ENCODE assay signal across 1 cellular context in genomic region chr17:57567278-57567677, GRCh38.
TF ChIP-seq lines count a peak whose summit lies in the region.

No MANE protein-coding gene starts in this region.

TF ChIP-seq in SK-N-SH, 30 proteins besides CTCF, POLR2A, EP300 and RAD21 (continued from another document):
- TF ChIP-seq GATA2 (CRISPR knock-in tag; IDR thresholded peaks at IDR 0.05) (peak; percentile 51; the same call in 1 of the 2 replicates), USF1 (IDR thresholded peaks at IDR 0.05; ENCODE audit: borderline replicate concordance, low read depth) (no peak), RCOR1 (IDR thresholded peaks at IDR 0.05; ENCODE audit: low read length) (peak; percentile 92), SIN3A (IDR thresholded peaks at IDR 0.05; ENCODE audit: borderline replicate concordance, low read depth, low read length) (no peak), USF2 (IDR thresholded peaks at IDR 0.05; ENCODE audit: borderline replicate concordance, low read depth, low read length) (no peak), TEAD4 (IDR thresholded peaks at IDR 0.05; ENCODE audit: borderline replicate concordance, insufficient read depth) (no peak), NFIC (IDR thresholded peaks at IDR 0.05; ENCODE audit: borderline replicate concordance) (peak; percentile 27; the same call in 1 of the 2 replicates), FOSL2 (IDR thresholded peaks at IDR 0.05; ENCODE audit: borderline replicate concordance, low read depth) (no peak), PBX3 (IDR thresholded peaks at IDR 0.05) (no peak), POLR2AphosphoS5 (IDR thresholded peaks at IDR 0.05; ENCODE audit: low read depth, low read length) (no peak), FOXJ3 (CRISPR knock-in tag; IDR thresholded peaks at IDR 0.05) (peak; percentile 91; the same call in 1 of the 2 replicates), NRF1 (IDR thresholded peaks at IDR 0.05; ENCODE audit: low read depth, low read length) (no peak), CHD2 (IDR thresholded peaks at IDR 0.05; ENCODE audit: low read length, partially characterized antibody) (peak; percentile 67), RFX5 (IDR thresholded peaks at IDR 0.05; ENCODE audit: low read length) (no peak), ELF1 (IDR thresholded peaks at IDR 0.05) (no peak), MXI1 (IDR thresholded peaks at IDR 0.05; ENCODE audit: low read depth, low read length) (0 out of 2 replicates have a peak, but pooled peaks have one; percentile 73), JUND (IDR thresholded peaks at IDR 0.05) (no peak), GABPA (IDR thresholded peaks at IDR 0.05; ENCODE audit: low read depth) (no peak), SMC3 (IDR thresholded peaks at IDR 0.05; ENCODE audit: low read depth, low read length) (no peak), RXRA (IDR thresholded peaks at IDR 0.05; ENCODE audit: borderline replicate concordance, low read depth) (no peak), MEF2A (IDR thresholded peaks at IDR 0.05; ENCODE audit: borderline replicate concordance, low read depth) (no peak)
- TF ChIP-seq, protein P1, sequence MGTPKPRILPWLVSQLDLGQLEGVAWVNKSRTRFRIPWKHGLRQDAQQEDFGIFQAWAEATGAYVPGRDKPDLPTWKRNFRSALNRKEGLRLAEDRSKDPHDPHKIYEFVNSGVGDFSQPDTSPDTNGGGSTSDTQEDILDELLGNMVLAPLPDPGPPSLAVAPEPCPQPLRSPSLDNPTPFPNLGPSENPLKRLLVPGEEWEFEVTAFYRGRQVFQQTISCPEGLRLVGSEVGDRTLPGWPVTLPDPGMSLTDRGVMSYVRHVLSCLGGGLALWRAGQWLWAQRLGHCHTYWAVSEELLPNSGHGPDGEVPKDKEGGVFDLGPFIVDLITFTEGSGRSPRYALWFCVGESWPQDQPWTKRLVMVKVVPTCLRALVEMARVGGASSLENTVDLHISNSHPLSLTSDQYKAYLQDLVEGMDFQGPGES (IDR thresholded peaks at IDR 0.05; ENCODE audit: low read depth, low read length): no peak
TF ChIP-seq in SK-N-SH: peak in this region for 6.
